In the genomic region with DNA sequence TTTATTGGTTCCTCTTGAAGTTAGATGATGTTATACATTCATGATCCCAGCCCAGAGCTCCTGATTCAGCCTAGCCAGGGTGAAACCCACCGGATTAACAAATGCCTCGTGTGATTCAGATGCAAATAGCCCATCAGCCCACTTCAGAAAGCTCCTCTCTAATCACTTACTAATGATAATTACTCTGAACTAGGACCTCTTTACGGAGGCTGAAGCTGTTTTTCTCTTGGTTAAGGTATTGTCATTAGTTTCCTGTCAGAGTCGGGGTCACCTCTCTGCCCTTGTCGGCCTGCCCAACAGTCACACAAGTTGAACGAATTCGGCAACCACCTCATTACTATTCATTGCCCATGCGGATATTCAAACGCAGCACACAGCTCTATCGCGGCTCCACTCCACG, we compare ENCODE assay signal across 28 cellular contexts. TPM values are rescaled to one million over a fixed set of nuclear protein-coding genes. Genes with fewer than 3 reads are reported as not detected.
A peak's percentile ranks its signal among the peaks of the same experiment; 100 is the strongest.
DNase-seq lines count a peak whose midpoint lies in the region; ATAC-seq and TF ChIP-seq lines count a peak whose summit lies in the region.
"Had no signal": no experiment of that assay in that cellular context is flagged by ENCODE, and none has a peak within 500 bp of the region (broad histone marks: within the 10 kb centered on the region; RNA-seq: fewer than 3 reads in every experiment).

No MANE protein-coding gene starts in this region.

- H3K79me1 ChIP-seq in mesendoderm (ENCODE audit: low read length) = no peaks in the 10 kb centered on the region

- H3K27me3 ChIP-seq in HUES6 (ENCODE audit: control insufficient read depth, insufficient read depth, low read length) (no peaks in the 10 kb centered on the region; the same call in 1 of the 2 replicates), hepatocyte (peaks cover 18% of the 10 kb centered on the region), mesendoderm (ENCODE audit: insufficient read depth, low read length, poor library complexity) (peaks cover 2% of the 10 kb centered on the region)
- H3K27me3 ChIP-seq: gastrocnemius medialis, tibial nerve had no signal

- no peak for ATAC-seq in HG03196 (IDR thresholded peaks at IDR 0.05; ENCODE audit: unreplicated experiment)
- ATAC-seq in GM21737 (IDR thresholded peaks at IDR 0.05; ENCODE audit: unreplicated experiment) = no peak
- ATAC-seq: activated CD8-positive, alpha-beta T cell treated with anti-CD3 and anti-CD28 coated beads, Interleukin-2, amount 10 ng/mL, durations not matched to agents 7 days and 5 days; gastrocnemius medialis; T-helper 17 cell had no signal

- peak overlapping the region; percentile 22 for H2AFZ ChIP-seq in hepatocyte

- H4K20me1 ChIP-seq in hepatocyte (ENCODE audit: insufficient read depth, poor library complexity, severe bottlenecking) = no peaks in the 10 kb centered on the region

- H3K56ac ChIP-seq in mesendoderm (ENCODE audit: low read length) = no peak overlapping the region

- no peak overlapping the region for H4K5ac ChIP-seq in mesendoderm (ENCODE audit: low read length)

- peak overlapping the region; percentile 21 for H3K4ac ChIP-seq in mesendoderm (ENCODE audit: low read depth, low read length)

- H4K8ac ChIP-seq in mesendoderm (ENCODE audit: low read depth, low read length) = no peak overlapping the region

- no peak overlapping the region for H3K23ac ChIP-seq in mesendoderm (ENCODE audit: low read length)

- H3K18ac ChIP-seq in mesendoderm (ENCODE audit: low read length) = no peak overlapping the region

- H3K9ac ChIP-seq in HUES6 (ENCODE audit: low read length) (peak overlapping the region; percentile 78), mesendoderm (ENCODE audit: low read length) (peak overlapping the region; percentile 4)

- no peaks in the 10 kb centered on the region for H3K9me2 ChIP-seq in hepatocyte (replicated peaks; ENCODE audit: insufficient read depth)

- no peak for TF ChIP-seq CTCF in hepatocyte (IDR thresholded peaks at IDR 0.05; ENCODE audit: poor library complexity)

- H3K4me2 ChIP-seq in hepatocyte (peak overlapping the region; percentile 65), mesendoderm (ENCODE audit: low read length) (peak overlapping the region; percentile 33)

- H3K4me1 ChIP-seq in HUES6 (ENCODE audit: control insufficient read depth, insufficient read depth, low read length) (peaks cover 31% of the 10 kb centered on the region), hepatocyte (ENCODE audit: insufficient read depth) (no peaks in the 10 kb centered on the region), mesendoderm (ENCODE audit: control insufficient read depth, low read depth, low read length) (no peaks in the 10 kb centered on the region)
- H3K4me1 ChIP-seq: gastrocnemius medialis, tibial nerve had no signal

- DNase-seq in hepatocyte (ENCODE audit: low spot score) (no peak), mesendoderm (peak; percentile 54), caudate nucleus (lab: John Stamatoyannopoulos, UW) (no peak), SW480 (ENCODE audit: low spot score) (no peak)
- DNase-seq: activated CD8-positive, alpha-beta T cell treated with anti-CD3 and anti-CD28 coated beads, Interleukin-2, amount 10 ng/mL, durations not matched to agents 7 days and 5 days; activated T-cell treated with anti-CD3 and anti-CD28 coated beads for 4 hours; aorta; C1 segment of cervical spinal cord; central memory CD4-positive, alpha-beta T cell; COR-L47; gastrocnemius medialis; GF-D8; HFFc6; hippocampal formation; Kasumi-1; MV-4-11; NCI-H146; occipital lobe; T-helper 17 cell had no signal

- peak overlapping the region; percentile 49 for H3K4me3 ChIP-seq in HUES6 (ENCODE audit: low read depth, low read length)
- H3K4me3 ChIP-seq in hepatocyte = no peak overlapping the region
- no peak overlapping the region for H3K4me3 ChIP-seq in mesendoderm (ENCODE audit: low read length)
- H3K4me3 ChIP-seq: gastrocnemius medialis, SK-N-MC, tibial nerve had no signal

- H3K27ac ChIP-seq in HUES6 (ENCODE audit: low read depth, low read length) (peak overlapping the region; percentile 83), hepatocyte (no peak overlapping the region), mesendoderm (ENCODE audit: low read depth, low read length) (no peak overlapping the region), caudate nucleus (ENCODE audit: low read depth, low read length) (no peak overlapping the region)
- H3K27ac ChIP-seq: gastrocnemius medialis, HL-60, SK-N-MC, tibial nerve had no signal

- WGBS in hepatocyte (ENCODE audit: low lambda C conversion rate, missing lambda C conversion rate) = 25% methylated on average over 12 of the region's 12 CpGs
- WGBS in mesendoderm (ENCODE audit: extremely low coverage, insufficient coverage, low lambda C conversion rate) = no CpG with 5 or more reads among the region's 12 CpGs

- no peak overlapping the region for H2BK120ac ChIP-seq in mesendoderm (ENCODE audit: low read depth, low read length)

- H2AK5ac ChIP-seq in mesendoderm (ENCODE audit: low read length) = no peak overlapping the region

- H3K9me3 ChIP-seq in HUES6 (ENCODE audit: control insufficient read depth, insufficient read depth, low read depth, low read length) = no peaks in the 10 kb centered on the region
- H3K9me3 ChIP-seq in hepatocyte (ENCODE audit: low read depth) = no peaks in the 10 kb centered on the region
- H3K9me3 ChIP-seq: gastrocnemius medialis, tibial nerve had no signal

- no peak overlapping the region for H2BK15ac ChIP-seq in mesendoderm (replicated peaks; ENCODE audit: low read depth)

- H3K36me3 ChIP-seq in HUES6 (ENCODE audit: control insufficient read depth, insufficient read depth, low read length) (no peaks in the 10 kb centered on the region), hepatocyte (replicated peaks; ENCODE audit: insufficient read depth, low read depth) (no peaks in the 10 kb centered on the region), mesendoderm (ENCODE audit: control insufficient read depth, insufficient read depth, low read length) (no peaks in the 10 kb centered on the region)
- H3K36me3 ChIP-seq: gastrocnemius medialis, tibial nerve had no signal

- no peaks in the 10 kb centered on the region for H3K79me2 ChIP-seq in hepatocyte
- H3K79me2 ChIP-seq in mesendoderm (ENCODE audit: control insufficient read depth, insufficient read depth, low read length) = no peaks in the 10 kb centered on the region

- H2BK5ac ChIP-seq in mesendoderm (ENCODE audit: low read length) = no peak overlapping the region

RNA-seq across cellular contexts. Expression of a gene that starts 36.6 kb away (rescaled TPM):
- total RNA-seq in hepatocyte = 4.5 and 7.1 TPM in 2 replicates
- 4.4 and 10.1 TPM in 2 replicates for polyA plus RNA-seq in hepatocyte
- 134 TPM for polyA plus RNA-seq in mesendoderm (2013, experiment 1 of 2)
- 141 TPM for polyA plus RNA-seq in mesendoderm (2013, experiment 2 of 2)
- total RNA-seq: activated CD8-positive, alpha-beta T cell treated with anti-CD3 and anti-CD28 coated beads, Interleukin-2, amount 10 ng/mL, durations not matched to agents 7 days and 5 days; aorta; gastrocnemius medialis; HFFc6; myocyte; occipital lobe; OCI-LY7; skeletal muscle tissue; T-helper 17 cell; tibial nerve had no signal
- polyA plus RNA-seq: aorta had no signal
